Comparison of ENCODE assay signal across 12 cellular contexts in the genomic region with DNA sequence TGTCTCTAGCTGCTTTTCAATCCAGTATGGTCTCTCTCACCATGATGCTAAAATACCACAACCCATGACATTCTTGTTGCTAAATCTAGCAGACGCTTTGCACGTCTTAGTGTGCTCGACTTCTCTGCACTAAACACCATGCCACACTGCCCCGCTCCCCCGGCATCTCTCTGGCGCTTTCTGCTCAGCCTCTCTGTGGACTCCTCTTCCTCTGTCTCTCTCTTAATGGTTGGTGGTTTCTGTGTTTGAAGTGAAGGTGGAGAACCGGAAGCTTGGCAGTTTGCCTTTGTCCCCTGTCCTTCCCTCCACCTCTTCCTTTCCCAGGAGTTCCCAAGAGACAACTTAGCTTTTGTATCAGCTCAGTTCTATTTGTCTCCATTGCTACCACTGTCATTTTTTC. TPM values are rescaled to one million over a fixed set of nuclear protein-coding genes. Genes with fewer than 3 reads are reported as not detected.
DNase-seq lines count a peak whose midpoint lies in the region; ATAC-seq lines count a peak whose summit lies in the region.
"Had no signal": no experiment of that assay in that cellular context is flagged by ENCODE, and none has a peak within 500 bp of the region (broad histone marks: within the 10 kb centered on the region; RNA-seq: fewer than 3 reads in every experiment).

No MANE protein-coding gene starts in this region.

- H3K4me3 Mint-ChIP-seq in activated T-cell treated with anti-CD3 and anti-CD28 coated beads, Interleukin-2, amount 50 U/mL, for 24 hours: peak overlapping the region; percentile 42
- H3K4me3 Mint-ChIP-seq in activated CD8-positive, alpha-beta T cell treated with anti-CD3 and anti-CD28 coated beads, Interleukin-2, amount 10 ng/mL, durations not matched to agents 7 days and 5 days: no peak overlapping the region
- peak overlapping the region; percentile 44 for H3K4me3 Mint-ChIP-seq in stimulated activated effector memory CD8-positive, alpha-beta T cell treated with anti-CD3 and anti-CD28 coated beads, Interleukin-12 subunit alpha, Interleukin-12 subunit beta, amount 100 ng/mL, for 72 hours

- H3K27me3 Mint-ChIP-seq in activated T-cell treated with anti-CD3 and anti-CD28 coated beads, Interleukin-2, amount 50 U/mL, for 24 hours: no peaks in the 10 kb centered on the region
- H3K27me3 Mint-ChIP-seq in activated CD8-positive, alpha-beta T cell treated with anti-CD3 and anti-CD28 coated beads, Interleukin-2, amount 10 ng/mL, durations not matched to agents 7 days and 5 days (ENCODE audit: low read depth): no peaks in the 10 kb centered on the region

- no peaks in the 10 kb centered on the region for H3K9me3 Mint-ChIP-seq in activated T-cell treated with anti-CD3 and anti-CD28 coated beads, Interleukin-2, amount 50 U/mL, for 24 hours
- no peaks in the 10 kb centered on the region for H3K9me3 Mint-ChIP-seq in activated CD8-positive, alpha-beta T cell treated with anti-CD3 and anti-CD28 coated beads, Interleukin-2, amount 10 ng/mL, durations not matched to agents 7 days and 5 days (ENCODE audit: insufficient read depth)
- H3K9me3 Mint-ChIP-seq in stimulated activated effector memory CD8-positive, alpha-beta T cell treated with anti-CD3 and anti-CD28 coated beads, Interleukin-12 subunit alpha, Interleukin-12 subunit beta, amount 100 ng/mL, for 72 hours: no peaks in the 10 kb centered on the region

- peak; percentile 71 for ATAC-seq in HG02610 (IDR thresholded peaks at IDR 0.05; ENCODE audit: unreplicated experiment)
- no peak for ATAC-seq in activated CD8-positive, alpha-beta T cell treated with anti-CD3 and anti-CD28 coated beads, Interleukin-2, amount 10 ng/mL, durations not matched to agents 7 days and 5 days
- ATAC-seq in stimulated activated effector memory CD8-positive, alpha-beta T cell treated with anti-CD3 and anti-CD28 coated beads, Interleukin-12 subunit alpha, Interleukin-12 subunit beta, amount 100 ng/mL, for 72 hours: peak; percentile 80

- CTCF ChIA-PET in activated CD8-positive, alpha-beta T cell treated with anti-CD3 and anti-CD28 coated beads, Interleukin-2, amount 10 ng/mL, durations not matched to agents 7 days and 5 days (lab: Charles Lee): interaction anchor here (2.4 kb wide), 2 partner anchors 16 to 262 kb away, joined by 7 to 12 read pairs; no protein-coding TSS in a partner anchor

- H3K27ac Mint-ChIP-seq in activated T-cell treated with anti-CD3 and anti-CD28 coated beads, Interleukin-2, amount 50 U/mL, for 24 hours: peak overlapping the region; percentile 89
- H3K27ac Mint-ChIP-seq in activated CD8-positive, alpha-beta T cell treated with anti-CD3 and anti-CD28 coated beads, Interleukin-2, amount 10 ng/mL, durations not matched to agents 7 days and 5 days: peak overlapping the region; percentile 46
- peak overlapping the region; percentile 93 for H3K27ac Mint-ChIP-seq in stimulated activated effector memory CD8-positive, alpha-beta T cell treated with anti-CD3 and anti-CD28 coated beads, Interleukin-12 subunit alpha, Interleukin-12 subunit beta, amount 100 ng/mL, for 72 hours

- peaks cover 46% of the 10 kb centered on the region for H3K4me1 Mint-ChIP-seq in activated T-cell treated with anti-CD3 and anti-CD28 coated beads, Interleukin-2, amount 50 U/mL, for 24 hours (ENCODE audit: low read depth)
- H3K4me1 Mint-ChIP-seq in activated CD8-positive, alpha-beta T cell treated with anti-CD3 and anti-CD28 coated beads, Interleukin-2, amount 10 ng/mL, durations not matched to agents 7 days and 5 days (ENCODE audit: low read depth): peaks cover 19% of the 10 kb centered on the region
- H3K4me1 Mint-ChIP-seq in stimulated activated effector memory CD8-positive, alpha-beta T cell treated with anti-CD3 and anti-CD28 coated beads, Interleukin-12 subunit alpha, Interleukin-12 subunit beta, amount 100 ng/mL, for 72 hours: peaks cover 36% of the 10 kb centered on the region

- no peak for DNase-seq in activated T-cell treated with anti-CD3 and anti-CD28 coated beads, Interleukin-2, amount 50 U/mL, for 24 hours
- DNase-seq in activated T-cell treated with anti-CD3 and anti-CD28 coated beads, Interleukin-2, amount 50 U/mL, for 48 hours: no peak
- no peak for DNase-seq in activated CD8-positive, alpha-beta T cell treated with anti-CD3 and anti-CD28 coated beads, Interleukin-2, amount 10 ng/mL, durations not matched to agents 7 days and 5 days
- DNase-seq in stimulated activated effector memory CD8-positive, alpha-beta T cell treated with anti-CD3 and anti-CD28 coated beads, Interleukin-12 subunit alpha, Interleukin-12 subunit beta, amount 100 ng/mL, for 72 hours (ENCODE audit: low spot score in 2 of 2): no peak
- DNase-seq in NCI-H187 treated with DMSO at 0.1 percent for 48 hours (lab: John Stamatoyannopoulos, UW) (no peak), NCI-H187 (lab: John Stamatoyannopoulos, UW) (no peak)
- DNase-seq in stimulated activated CD4-positive, alpha-beta T cell treated with anti-CD3 and anti-CD28 coated beads, Interleukin-1b, Interleukin-23, amount 100 ng/mL, for 48 hours: no peak
- DNase-seq: IMR-90; left ventricle myocardium inferior; stimulated activated CD4-positive, alpha-beta T cell treated with anti-CD3 and anti-CD28 coated beads, Interleukin-12 subunit alpha, Interleukin-12 subunit beta, amount 100 ng/mL, for 4 hours; SW 1271 had no signal

- POLR2A ChIA-PET in activated CD8-positive, alpha-beta T cell treated with anti-CD3 and anti-CD28 coated beads, Interleukin-2, amount 10 ng/mL, durations not matched to agents 7 days and 5 days (lab: Charles Lee): interaction anchor here (1.2 kb wide), 1 partner anchor 9 kb away, joined by 7 read pairs; a partner anchor contains a TSS

- peaks cover 81% of the 10 kb centered on the region for H3K36me3 Mint-ChIP-seq in activated T-cell treated with anti-CD3 and anti-CD28 coated beads, Interleukin-2, amount 50 U/mL, for 24 hours (ENCODE audit: low read depth)
- H3K36me3 Mint-ChIP-seq in activated CD8-positive, alpha-beta T cell treated with anti-CD3 and anti-CD28 coated beads, Interleukin-2, amount 10 ng/mL, durations not matched to agents 7 days and 5 days (ENCODE audit: low read depth): peaks cover 52% of the 10 kb centered on the region
- peaks cover 89% of the 10 kb centered on the region for H3K36me3 Mint-ChIP-seq in stimulated activated effector memory CD8-positive, alpha-beta T cell treated with anti-CD3 and anti-CD28 coated beads, Interleukin-12 subunit alpha, Interleukin-12 subunit beta, amount 100 ng/mL, for 72 hours

RNA-seq across cellular contexts. Expression of a gene that starts 8.8 kb away (rescaled TPM):
- total RNA-seq in activated CD8-positive, alpha-beta T cell treated with anti-CD3 and anti-CD28 coated beads, Interleukin-2, amount 10 ng/mL, durations not matched to agents 7 days and 5 days: 10 to 100 TPM; 66.8 to 68.0 TPM

RNA-seq across cellular contexts. Expression of a gene that starts 55.8 kb away (rescaled TPM):
- total RNA-seq in activated CD8-positive, alpha-beta T cell treated with anti-CD3 and anti-CD28 coated beads, Interleukin-2, amount 10 ng/mL, durations not matched to agents 7 days and 5 days: 10 to 100 TPM; 26.9 to 27.7 TPM

RNA-seq across cellular contexts. Expression of a gene that starts 55.9 kb away (rescaled TPM):
- total RNA-seq in activated CD8-positive, alpha-beta T cell treated with anti-CD3 and anti-CD28 coated beads, Interleukin-2, amount 10 ng/mL, durations not matched to agents 7 days and 5 days: 10 to 100 TPM; 12.5 to 13.4 TPM
